8 cellular contexts compared by ENCODE assay signal in genomic region chr11:73178092-73178539, GRCh38. TPM values are rescaled to one million over a fixed set of nuclear protein-coding genes. Genes with fewer than 3 reads are reported as not detected.
DNase-seq lines count a peak whose midpoint lies in the region; ATAC-seq and TF ChIP-seq lines count a peak whose summit lies in the region.

No MANE protein-coding gene starts in this region.

- H2AFZ ChIP-seq in PC-3 (ENCODE audit: low read length) (peak overlapping the region; percentile 25; the same call in 1 of the 2 replicates), fibroblast of lung (ENCODE audit: low read length) (no peak overlapping the region)

- no peaks in the 10 kb centered on the region for H3K36me3 ChIP-seq in PC-3 (ENCODE audit: low read depth, low read length)
- no peaks in the 10 kb centered on the region for H3K36me3 ChIP-seq in fibroblast of lung (ENCODE audit: control insufficient read depth, insufficient read depth, low read length)

- intact Hi-C loops in PC-3 (cut with micrococcal nuclease): loop anchor here (1.0 to 2.0 kb wide), 3 partner anchors 254 to 453 kb away; no protein-coding TSS in a partner anchor

- no peaks in the 10 kb centered on the region for H3K9me2 ChIP-seq in PC-3 (replicated peaks; ENCODE audit: low read length)

- peaks cover 2% of the 10 kb centered on the region for H3K27me3 Mint-ChIP-seq in activated T-cell treated with anti-CD3 and anti-CD28 coated beads, Interleukin-2, amount 50 U/mL, for 24 hours
- peaks cover 17% of the 10 kb centered on the region for H3K27me3 Mint-ChIP-seq in neural crest cell (ENCODE audit: low read depth)

- peak overlapping the region; percentile 31 for H3K4me2 ChIP-seq in PC-3 (ENCODE audit: low read length)
- H3K4me2 ChIP-seq in fibroblast of lung (ENCODE audit: extremely low read depth, insufficient read depth, low read length): no peak overlapping the region

- H3K27me3 ChIP-seq in HL-60 (ENCODE audit: insufficient read depth, poor library complexity, severe bottlenecking): no peaks in the 10 kb centered on the region
- no peaks in the 10 kb centered on the region for H3K27me3 ChIP-seq in PC-3 (ENCODE audit: low read length)
- no peaks in the 10 kb centered on the region for H3K27me3 ChIP-seq in fibroblast of lung (ENCODE audit: control insufficient read depth, insufficient read depth, low read length)

- peak; percentile 64 for DNase-seq in AG09309 (ENCODE audit: low read depth)
- DNase-seq in HL-60 (ENCODE audit: low read depth in 1 of 2, low spot score in 1 of 2): peak; percentile 62 to 85
- peak; percentile 92 for DNase-seq in PC-3
- DNase-seq in activated T-cell treated with anti-CD3 and anti-CD28 coated beads, Interleukin-2, amount 50 U/mL, for 24 hours: peak; percentile 85
- DNase-seq in fibroblast of lung (ENCODE audit: low read depth in 2 of 2): peak; percentile 74 to 85
- DNase-seq in neural crest cell (ENCODE audit: low read depth, low spot score): peak; percentile 61
- DNase-seq in stimulated activated naive CD4-positive, alpha-beta T cell treated with Interleukin-2 at 50 U/mL for 16 hours (lab: John Stamatoyannopoulos, UW): peak; percentile 71

- H3K79me2 ChIP-seq in PC-3 (ENCODE audit: low read length): no peaks in the 10 kb centered on the region
- H3K79me2 ChIP-seq in fibroblast of lung (ENCODE audit: control insufficient read depth, insufficient read depth, low read length): no peaks in the 10 kb centered on the region

- H3K4me1 ChIP-seq in PC-3 (ENCODE audit: insufficient read depth, low read length): peaks cover 21% of the 10 kb centered on the region
- H3K4me1 ChIP-seq in fibroblast of lung (ENCODE audit: control insufficient read depth, extremely low read depth, insufficient read depth, low read length): peaks cover 3% of the 10 kb centered on the region

- H3K4me1 Mint-ChIP-seq in activated T-cell treated with anti-CD3 and anti-CD28 coated beads, Interleukin-2, amount 50 U/mL, for 24 hours (ENCODE audit: low read depth): no peaks in the 10 kb centered on the region
- H3K4me1 Mint-ChIP-seq in neural crest cell: peaks cover under 1% of the 10 kb centered on the region

- H3F3A ChIP-seq in PC-3 (ENCODE audit: low read length, unreplicated experiment): no peaks in the 10 kb centered on the region

- no peak overlapping the region for H3K4me3 Mint-ChIP-seq in activated T-cell treated with anti-CD3 and anti-CD28 coated beads, Interleukin-2, amount 50 U/mL, for 24 hours
- H3K4me3 Mint-ChIP-seq in neural crest cell: no peak overlapping the region

- POLR2A ChIA-PET in PC-3 (lab: Charles Lee; ENCODE audit: unreplicated experiment): no interaction called here

- no peak overlapping the region for H3K27ac ChIP-seq in HL-60 (replicated peaks)
- no peak overlapping the region for H3K27ac ChIP-seq in PC-3 (ENCODE audit: low read length)
- H3K27ac ChIP-seq in fibroblast of lung (ENCODE audit: insufficient read depth, low read length): no peak overlapping the region

- H3K9me3 Mint-ChIP-seq in activated T-cell treated with anti-CD3 and anti-CD28 coated beads, Interleukin-2, amount 50 U/mL, for 24 hours: no peaks in the 10 kb centered on the region
- peaks cover 3% of the 10 kb centered on the region for H3K9me3 Mint-ChIP-seq in neural crest cell

- H3K9me3 ChIP-seq in PC-3 (ENCODE audit: low read length) (no peaks in the 10 kb centered on the region), fibroblast of lung (ENCODE audit: control insufficient read depth, insufficient read depth, low read depth, low read length) (no peaks in the 10 kb centered on the region)

- no TSS peak for BruUV-seq in PC-3 (replicated peaks; lab: Mats Ljungman, UMichigan)

- ATAC-seq in GM18873 (IDR thresholded peaks at IDR 0.05; ENCODE audit: low FRiP score, unreplicated experiment) (peak; percentile 66), PC-3 (peak; percentile 88)

- CTCF ChIA-PET in PC-3 (lab: Charles Lee): interaction anchor here (0.6 to 2.6 kb wide), 5 partner anchors 35 to 453 kb away, joined by 8 to 21 read pairs (median 15); partner anchors contain the start of gene FCHSD2

- H3K27ac Mint-ChIP-seq in activated T-cell treated with anti-CD3 and anti-CD28 coated beads, Interleukin-2, amount 50 U/mL, for 24 hours: no peak overlapping the region
- H3K27ac Mint-ChIP-seq in neural crest cell (ENCODE audit: unreplicated experiment): peak overlapping the region; percentile 64

- H4K20me1 ChIP-seq in PC-3 (ENCODE audit: low read length): no peaks in the 10 kb centered on the region
- H4K20me1 ChIP-seq in fibroblast of lung (ENCODE audit: control insufficient read depth, extremely low read depth, insufficient read depth, low read length): no peaks in the 10 kb centered on the region

- H3K4me3 ChIP-seq in AG09309 (ENCODE audit: control insufficient read depth, low read depth, low read length) (no peak overlapping the region), HL-60 (replicated peaks; ENCODE audit: insufficient read depth, low read length) (no peak overlapping the region), PC-3 (ENCODE audit: low read length) (no peak overlapping the region), fibroblast of lung (replicated peaks in 1 of 4; ENCODE audit: control extremely low read depth in 1 of 4, insufficient read depth in 1 of 4, low read depth in 3 of 4, low read length in 4 of 4) (no peak overlapping the region)

- TF ChIP-seq CTCF in AG09309 (IDR thresholded peaks at IDR 0.05; ENCODE audit: control insufficient read depth, insufficient read depth, low read depth, low read length, missing control alignments) (peak; percentile 82), HL-60 (IDR thresholded peaks at IDR 0.05; ENCODE audit: insufficient read depth, low read length) (peak; percentile 63), PC-3 (conservative IDR thresholded peaks at IDR 0.05; ENCODE audit: low read depth, low read length) (peak; percentile 97), fibroblast of lung (conservative IDR thresholded peaks at IDR 0.05 in 1 of 2, IDR thresholded peaks at IDR 0.05 in 1 of 2; ENCODE audit: low read depth in 1 of 2, low read length in 2 of 2) (peak; percentile 70 to 78), neural crest cell (conservative IDR thresholded peaks at IDR 0.05) (peak; percentile 71)

- no peaks in the 10 kb centered on the region for H3K36me3 Mint-ChIP-seq in activated T-cell treated with anti-CD3 and anti-CD28 coated beads, Interleukin-2, amount 50 U/mL, for 24 hours (ENCODE audit: low read depth)
- no peaks in the 10 kb centered on the region for H3K36me3 Mint-ChIP-seq in neural crest cell (ENCODE audit: low read depth)

- no peak overlapping the region for H3K9ac ChIP-seq in PC-3 (ENCODE audit: low read length)
- H3K9ac ChIP-seq in fibroblast of lung (ENCODE audit: insufficient read depth, low read length): no peak overlapping the region

RNA-seq across cellular contexts. Expression of gene FCHSD2, which starts 36.0 kb away (rescaled TPM):
- 7.1 and 8.8 TPM in 2 replicates for total RNA-seq in PC-3 (2014; rRNA removed)
- 11.8 and 19.5 TPM in 2 replicates for total RNA-seq in fibroblast of lung
- polyA plus RNA-seq in fibroblast of lung: 25.6 and 40.6 TPM in 2 replicates
- polyA plus RNA-seq in fibroblast of lung (2012): 13.4 and 22.1 TPM in 2 replicates
- polyA minus RNA-seq in fibroblast of lung (ENCODE audit: low replicate concordance): 9.3 and 14.0 TPM in 2 replicates
- total RNA-seq in neural crest cell: 32.2 and 34.4 TPM in 2 replicates

RNA-seq across cellular contexts. Expression of gene P2RY2, which starts 40.0 kb away (rescaled TPM):
- total RNA-seq in PC-3 (2014; rRNA removed): 54.8 and 72.9 TPM in 2 replicates
- total RNA-seq in fibroblast of lung: under 0.01 and 0.17 TPM in 2 replicates
- 0.05 TPM in 1 of 2 replicates, not detected in the other for polyA plus RNA-seq in fibroblast of lung
- polyA plus RNA-seq in fibroblast of lung (2012): 0.08 TPM in 1 of 2 replicates, not detected in the other
- polyA minus RNA-seq in fibroblast of lung (ENCODE audit: low replicate concordance): not detected in 2 replicates
- 0.14 and 0.27 TPM in 2 replicates for total RNA-seq in neural crest cell

Comparison
In these comparisons a context has a peak if more than half of its experiments do, and no peak if none do; other contexts are left out.
1. RNA of gene P2RY2, which starts 40.0 kb away (total RNA-seq): 54.8 to 72.9 TPM in PC-3; under 0.01 to 0.17 TPM in fibroblast of lung and 0.14 to 0.27 TPM in neural crest cell; every median in the first group is over 10 times any median in the second.
2. Peak in every context shown above with its lines, with median percentiles within 50 percentile points of each other: DNase-seq and CTCF ChIP-seq.